ENCODE assay signal across 1 cellular context in genomic region chr9:75147638-75148037, GRCh38.
TF ChIP-seq lines count a peak whose summit lies in the region.

No MANE protein-coding gene starts in this region.

TF ChIP-seq in IMR-90, 13 proteins besides CTCF, POLR2A, EP300 and RAD21 (continued from another document):
- TF ChIP-seq ELK1 (IDR thresholded peaks at IDR 0.05; ENCODE audit: borderline replicate concordance, low read depth, low read length): no peak
- TF ChIP-seq MAZ (IDR thresholded peaks at IDR 0.05; ENCODE audit: borderline replicate concordance, low read depth, low read length): no peak
- no peak for TF ChIP-seq CEBPB (IDR thresholded peaks at IDR 0.05; ENCODE audit: low read depth, low read length)
- no peak for TF ChIP-seq FOS (IDR thresholded peaks at IDR 0.05; ENCODE audit: low read depth, low read length)
- no peak for TF ChIP-seq CHD1 (IDR thresholded peaks at IDR 0.05; ENCODE audit: low read depth, low read length)
- no peak for TF ChIP-seq MAFK (IDR thresholded peaks at IDR 0.05; ENCODE audit: low read depth, low read length)
- TF ChIP-seq BHLHE40 (IDR thresholded peaks at IDR 0.05; ENCODE audit: low read depth, low read length): no peak
- TF ChIP-seq NFE2L2 (IDR thresholded peaks at IDR 0.05; ENCODE audit: low read depth, low read length): no peak
- TF ChIP-seq RFX5 (IDR thresholded peaks at IDR 0.05; ENCODE audit: low read depth, low read length): no peak
- no peak for TF ChIP-seq USF2 (IDR thresholded peaks at IDR 0.05; ENCODE audit: low read depth, low read length)
- TF ChIP-seq MXI1 (IDR thresholded peaks at IDR 0.05; ENCODE audit: borderline replicate concordance, low read depth, low read length): no peak
- no peak for TF ChIP-seq RCOR1 (IDR thresholded peaks at IDR 0.05; ENCODE audit: insufficient replicate concordance, low read length)
